ENCODE assay signal across 5 cellular contexts in genomic region chr21:40041446-40041845, GRCh38.
"Had no signal": no experiment of that assay in that cellular context is flagged by ENCODE, and none has a peak within 500 bp of the region (broad histone marks: within the 10 kb centered on the region; RNA-seq: fewer than 3 reads in every experiment).

No MANE protein-coding gene starts in this region.

- H3K4me1 Mint-ChIP-seq: IgD-negative memory B cell had no signal

- H3K27ac Mint-ChIP-seq: IgD-negative memory B cell had no signal

- ATAC-seq: HepG2, K562 had no signal

- H3K4me3 Mint-ChIP-seq: IgD-negative memory B cell had no signal

- H3K27me3 Mint-ChIP-seq: IgD-negative memory B cell had no signal

- H3K27ac ChIP-seq: HL-60 had no signal

- DNase-seq: IMR-90 had no signal

- H3K36me3 Mint-ChIP-seq: IgD-negative memory B cell had no signal

- H3K4me3 ChIP-seq: K562 had no signal
